In genomic region chr4:176321589-176321988, GRCh38 we compare ENCODE assay signal across 9 cellular contexts. TPM values are rescaled to one million over a fixed set of nuclear protein-coding genes. Genes with fewer than 3 reads are reported as not detected.
DNase-seq lines count a peak whose midpoint lies in the region; ATAC-seq and TF ChIP-seq lines count a peak whose summit lies in the region.
"Had no signal": no experiment of that assay in that cellular context is flagged by ENCODE, and none has a peak within 500 bp of the region (broad histone marks: within the 10 kb centered on the region; RNA-seq: fewer than 3 reads in every experiment).

No MANE protein-coding gene starts in this region.

- H3K27ac Mint-ChIP-seq in IgD-negative memory B cell, result peak overlapping the region; percentile 86 to 96 (median 96)
- peak overlapping the region in 4 of 6 donors; percentile 1 to 98 (median 96) for H3K27ac Mint-ChIP-seq in naive B cell

- no peak for TF ChIP-seq CTCF in BE2C (IDR thresholded peaks at IDR 0.05; ENCODE audit: low read depth, low read length)
- no peak for TF ChIP-seq CTCF in mammary epithelial cell (conservative IDR thresholded peaks at IDR 0.05 in 1 of 2, IDR thresholded peaks at IDR 0.05 in 1 of 2; ENCODE audit: extremely low read depth in 1 of 2, insufficient read depth in 1 of 2, low read depth in 1 of 2, low read length in 2 of 2)

- ATAC-seq in naive B cell (ENCODE audit: low read depth in 2 of 2), result no peak
- no peak for ATAC-seq in GM21723 (IDR thresholded peaks at IDR 0.05; ENCODE audit: unreplicated experiment)

- in situ Hi-C loops in mammary epithelial cell (cut with MboI; ENCODE audit: low sequenced_read_pairs in 2 of 2) (no loop called here), KBM-7 (cut with MboI; ENCODE audit: low pct_unique_long_range_greater_than_20kb, low sequenced_read_pairs) (no loop called here)

- H3K27me3 ChIP-seq in BE2C, result no peaks in the 10 kb centered on the region
- H3K27me3 ChIP-seq in mammary epithelial cell (ENCODE audit: insufficient read depth, low read length), result no peaks in the 10 kb centered on the region

- H3K4me1 Mint-ChIP-seq in IgD-negative memory B cell (peaks cover 28 to 51% (median 39%) of the 10 kb centered on the region in 3 donors), naive B cell (peaks cover 25 to 42% (median 36%) of the 10 kb centered on the region in 3 donors)

- no peak for DNase-seq in BE2C
- no peak for DNase-seq in mammary epithelial cell
- no peak for DNase-seq in naive B cell
- DNase-seq in KBM-7, result no peak
- DNase-seq in NCI-H510A (lab: John Stamatoyannopoulos, UW), result no peak
- DNase-seq in T-helper 9 cell, result no peak

- 56% methylated on average over 5 of the region's 5 CpGs for WGBS in mammary epithelial cell (ENCODE audit: low coverage, missing lambda C conversion rate)

- no peaks in the 10 kb centered on the region for H3K9me3 Mint-ChIP-seq in IgD-negative memory B cell
- no peaks in the 10 kb centered on the region for H3K9me3 Mint-ChIP-seq in naive B cell

- peak overlapping the region; percentile 99 for H3K9ac ChIP-seq in mammary epithelial cell (ENCODE audit: insufficient read depth, low read length)

- peak overlapping the region; percentile 90 to 96 (median 92) for H3K4me3 Mint-ChIP-seq in IgD-negative memory B cell
- H3K4me3 Mint-ChIP-seq in naive B cell, result peak overlapping the region; percentile 53 to 96 (median 92)

- no TSS peak for BruUV-seq in mammary epithelial cell (replicated peaks; lab: Mats Ljungman, UMichigan)

- peak overlapping the region; percentile 89 for H3K4me2 ChIP-seq in mammary epithelial cell (ENCODE audit: insufficient read depth, low read depth, low read length)

- H3K36me3 ChIP-seq in BE2C, result peaks cover 3% of the 10 kb centered on the region
- H3K36me3 ChIP-seq in mammary epithelial cell (ENCODE audit: insufficient read depth, low read length), result peaks cover 7% of the 10 kb centered on the region

- CTCF ChIA-PET in mammary epithelial cell (lab: Charles Lee; ENCODE audit: low non-redundant PET), result no interaction called here

- peaks cover 65% of the 10 kb centered on the region for H3K79me2 ChIP-seq in mammary epithelial cell (ENCODE audit: insufficient read depth, low read length)

- H4K20me1 ChIP-seq in mammary epithelial cell (ENCODE audit: insufficient read depth, low read length), result no peaks in the 10 kb centered on the region

- H2AFZ ChIP-seq in mammary epithelial cell (ENCODE audit: low read depth, low read length), result no peak overlapping the region

- H3K4me1 ChIP-seq in BE2C (no peaks in the 10 kb centered on the region), mammary epithelial cell (ENCODE audit: insufficient read depth, low read length) (peaks cover 2% of the 10 kb centered on the region)

- no peaks in the 10 kb centered on the region for H3K9me3 ChIP-seq in BE2C
- H3K9me3 ChIP-seq in mammary epithelial cell (replicated peaks; ENCODE audit: insufficient read depth, low read length), result no peaks in the 10 kb centered on the region

- intact Hi-C loops in mammary epithelial cell (cut with micrococcal nuclease), result loop anchor here (2.0 to 5.0 kb wide), 2 partner anchors 51 to 289 kb away; no protein-coding TSS in a partner anchor

- dilution Hi-C loops in mammary epithelial cell (cut with HindIII; ENCODE audit: low sequenced_read_pairs), result no loop called here

- H3K27me3 Mint-ChIP-seq in IgD-negative memory B cell (no peaks in the 10 kb centered on the region), naive B cell (no peaks in the 10 kb centered on the region)

- H3K27ac ChIP-seq in mammary epithelial cell (ENCODE audit: insufficient read depth, low read depth, low read length), result peak overlapping the region; percentile 92

- H3K4me3 ChIP-seq in BE2C (ENCODE audit: low read depth, low read length), result peak overlapping the region; percentile 94
- peak overlapping the region; percentile 98 to 99 (median 98) for H3K4me3 ChIP-seq in mammary epithelial cell (replicated peaks in 1 of 3; ENCODE audit: insufficient read depth in 1 of 3, low read depth in 2 of 3, low read length in 3 of 3)

- peaks cover 3% of the 10 kb centered on the region for H3K36me3 Mint-ChIP-seq in IgD-negative memory B cell
- peaks cover 0 to 5% of the 10 kb centered on the region in 2 donors for H3K36me3 Mint-ChIP-seq in naive B cell

RNA-seq across cellular contexts. Expression of gene SPCS3, which starts 1.8 kb away (rescaled TPM):
- 44.6 TPM for polyA plus RNA-seq in BE2C (2012; ENCODE audit: insufficient read depth, insufficient read length, low read depth)
- 53.5 TPM for polyA plus RNA-seq in IgD-negative memory B cell
- 100 to 1,000 TPM in 1 of 2 donors, 10 to 100 TPM in 1; 88.2 to 142 TPM for total RNA-seq in mammary epithelial cell
- polyA plus RNA-seq in mammary epithelial cell, result 36.0 TPM
- 18.2 TPM for polyA minus RNA-seq in mammary epithelial cell
- 10 to 100 TPM; 32.8 to 56.8 (median 38.0) TPM for polyA plus RNA-seq in naive B cell (ENCODE audit: low read depth in 6 of 6)

RNA-seq across cellular contexts. Expression of gene ASB5, which starts 52.6 kb away (rescaled TPM):
- not detected for polyA plus RNA-seq in BE2C (2012; ENCODE audit: insufficient read depth, insufficient read length, low read depth)
- polyA plus RNA-seq in IgD-negative memory B cell, result not detected
- not detected for total RNA-seq in mammary epithelial cell
- polyA plus RNA-seq in mammary epithelial cell, result 0.01 TPM
- not detected for polyA minus RNA-seq in mammary epithelial cell
- not detected for polyA plus RNA-seq in naive B cell (ENCODE audit: low read depth in 6 of 6)
- total RNA-seq: dermis blood vessel endothelial cell had no signal
